Comparison of ENCODE assay signal across 32 cellular contexts in the genomic region with DNA sequence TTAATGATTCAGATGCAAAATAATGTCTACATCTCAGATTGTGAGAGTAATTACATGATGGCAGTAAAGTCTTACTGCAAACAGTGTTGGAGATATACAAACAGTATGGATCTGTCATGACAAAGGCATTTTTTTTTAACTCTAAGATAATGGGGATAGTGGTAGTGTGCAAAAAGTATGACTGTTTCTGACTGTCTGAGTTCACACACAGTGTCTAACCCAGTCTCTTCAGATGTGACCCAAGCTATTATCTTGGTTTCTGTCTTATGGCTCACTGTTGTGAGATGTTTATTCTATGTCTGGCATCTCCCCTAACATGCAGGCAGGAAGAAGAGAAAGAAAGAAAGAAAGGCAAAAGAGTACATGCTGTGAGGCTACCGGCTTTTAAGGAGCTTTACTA.
"Had no signal": no experiment of that assay in that cellular context is flagged by ENCODE, and none has a peak within 500 bp of the region (broad histone marks: within the 10 kb centered on the region; RNA-seq: fewer than 3 reads in every experiment).

No MANE protein-coding gene starts in this region.

- DNase-seq: activated CD4-positive, alpha-beta T cell treated with anti-CD3 and anti-CD28 coated beads for 36 hours; activated CD4-positive, alpha-beta T cell treated with anti-CD3 and anti-CD28 coated beads, Interleukin-2, amount 10 ng/mL, durations not matched to agents 7 days and 5 days; activated CD4-positive, alpha-beta T cell treated with anti-CD3 and anti-CD28 coated beads, Interleukin-2, amount 50 U/mL, for 48 hours; activated CD8-positive, alpha-beta memory T cell treated with anti-CD3 and anti-CD28 coated beads, Interleukin-2, amount 50 U/mL, for 4 hours; activated gamma-delta T cell treated with Interleukin-2 at 50 U/mL for 16 hours; activated naive CD4-positive, alpha-beta T cell treated with anti-CD3 and anti-CD28 coated beads for 36 hours; activated T-cell treated with anti-CD3 and anti-CD28 coated beads for 4 hours; activated T-cell treated with anti-CD3 and anti-CD28 coated beads, Interleukin-2, amount 50 U/mL, for 4 hours; adrenal gland; Kasumi-1; KG1; MG63; NCI-H1048; NCI-H1105 treated with DMSO at 0.1 percent for 48 hours; NCI-H1436; NCI-H1694; NCI-H1930; NCI-H2081 treated with DMSO at 0.1 percent for 48 hours; NCI-H345; NCI-H524 treated with DMSO at 0.1 percent for 48 hours; NK-92 treated with Interleukin-12 subunit alpha and Interleukin-12 subunit beta, amount 100 ng/mL, for 24 hours; PC-3; Peyer's patch; RPMI8226; SHP77 treated with DMSO at 0.1 percent for 48 hours; SK-N-SH had no signal

- H3K36me3 ChIP-seq: adrenal gland, cardiac muscle cell, Peyer's patch, SJSA1 had no signal

- H3K9ac ChIP-seq: SK-N-SH had no signal

- H3K27ac ChIP-seq: adrenal gland, cardiac muscle cell, Peyer's patch, SJSA1 had no signal

- H3K4me1 ChIP-seq: adrenal gland, Peyer's patch, SJSA1 had no signal

- H3K9me3 ChIP-seq: adrenal gland, Peyer's patch, SJSA1, SK-N-SH had no signal

- FAIRE-seq: TTC549 had no signal

- H3K4me3 ChIP-seq: adrenal gland, cardiac muscle cell, MG63, Peyer's patch, SJSA1 had no signal

- H3K4me2 ChIP-seq: SK-N-SH had no signal

- H3K27me3 ChIP-seq: adrenal gland, cardiac muscle cell, MG63, Peyer's patch, SJSA1 had no signal

- ATAC-seq: activated CD4-positive, alpha-beta T cell treated with anti-CD3 and anti-CD28 coated beads for 36 hours; activated CD4-positive, CD25-positive, alpha-beta regulatory T cell treated with anti-CD3 and anti-CD28 coated beads, Interleukin-2, amount 50 U/mL, for 24 hours; activated naive CD4-positive, alpha-beta T cell treated with anti-CD3 and anti-CD28 coated beads, Interleukin-2, amount 50 U/mL, for 72 hours; activated T-cell treated with anti-CD3 and anti-CD28 coated beads, Interleukin-2, amount 50 U/mL, for 4 hours; PC-3; WTC11 had no signal
